ENCODE assay signal across 8 cellular contexts in the genomic region with DNA sequence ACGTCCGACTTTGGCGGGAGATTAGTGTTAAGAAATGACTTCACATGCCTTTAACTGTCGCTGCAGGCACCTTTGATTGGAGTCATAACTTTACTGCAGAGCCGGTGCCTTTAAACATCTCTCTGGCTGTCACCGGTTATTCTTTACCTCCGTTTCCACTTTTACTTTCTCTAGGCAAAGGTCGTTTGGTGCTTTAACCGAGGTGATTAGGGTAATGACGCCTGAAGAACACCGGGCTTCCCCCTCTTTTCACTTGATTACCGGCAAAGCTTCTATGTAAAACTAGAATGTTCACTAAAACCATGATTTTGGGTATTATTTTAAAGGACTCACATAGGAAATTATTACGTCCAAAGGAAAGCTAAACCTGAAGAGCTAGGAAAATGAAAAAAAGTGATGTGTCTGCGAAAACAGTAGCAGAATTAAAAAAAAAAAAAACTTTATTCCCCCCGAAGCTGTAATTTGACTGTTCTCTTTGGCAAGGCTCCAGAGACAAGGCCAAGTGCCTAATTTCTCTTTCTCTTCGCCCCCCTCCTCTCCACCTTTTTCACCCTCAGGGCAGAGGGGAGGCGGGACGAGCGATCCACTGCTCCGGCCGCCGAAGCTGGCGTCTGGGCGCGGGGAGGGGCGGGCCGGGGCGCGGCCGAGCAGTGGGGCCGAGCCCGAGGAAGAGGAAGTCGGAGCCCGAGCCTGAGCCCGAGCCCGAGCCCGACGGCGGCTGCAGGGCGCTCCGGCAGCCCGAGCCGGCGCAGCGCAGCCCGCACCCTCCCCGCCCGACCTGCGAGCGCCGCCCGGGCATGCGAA. TPM values are rescaled to one million over a fixed set of nuclear protein-coding genes. Genes with fewer than 3 reads are reported as not detected.
DNase-seq lines count a peak whose midpoint lies in the region; TF ChIP-seq lines count a peak whose summit lies in the region.

PLEKHG1 (plus strand) TSS at position 687 of the 804 bp plus-strand sequence. CDS start 133,797 bp downstream, outside the sequence.

- POLR2A ChIA-PET in GM10248 (lab: Yijun Ruan, JAX): interaction anchor here (0.7 kb wide), 1 partner anchor 989 kb away, joined by 4 read pairs; no protein-coding TSS in a partner anchor

- H3K4me1 ChIP-seq in Loucy (ENCODE audit: insufficient read depth, low read length, poor library complexity, severe bottlenecking): peaks cover 63% of the 10 kb centered on the region

- H3F3A ChIP-seq in Loucy (ENCODE audit: low read depth): no peaks in the 10 kb centered on the region

- no peaks in the 10 kb centered on the region for H3K9me3 ChIP-seq in Loucy (ENCODE audit: insufficient read depth, low read depth, low read length)

- TF ChIP-seq CTCF in GM10248 (IDR thresholded peaks at IDR 0.05; ENCODE audit: control extremely low read depth, extremely low read depth, low read depth, missing control alignments): no peak
- TF ChIP-seq CTCF in Loucy (conservative IDR thresholded peaks at IDR 0.05; ENCODE audit: low read length): no peak
- no peak for TF ChIP-seq CTCF in choroid plexus epithelial cell (conservative IDR thresholded peaks at IDR 0.05; ENCODE audit: low read depth, low read length)

- H4K20me1 ChIP-seq in Loucy (ENCODE audit: insufficient read depth, low read length, poor library complexity, severe bottlenecking): peaks cover 26% of the 10 kb centered on the region

- DNase-seq in GM10248 (ENCODE audit: extremely low spot score) (peak; percentile 77), H4 (ENCODE audit: low spot score) (peak; percentile 17), choroid plexus epithelial cell (ENCODE audit: low read depth) (peak; percentile 36), kidney glomerular epithelial cell (lab: John Stamatoyannopoulos, UW) (peak; percentile 26), GF-D8 (lab: John Stamatoyannopoulos, UW) (no peak)
- peak; percentile 5 to 41 (median 16) for DNase-seq in activated CD4-positive, CD25-positive, alpha-beta regulatory T cell (lab: John Stamatoyannopoulos, UW)
- DNase-seq in stimulated activated CD4-positive, alpha-beta T cell treated with anti-CD3 and anti-CD28 coated beads, Interleukin-15, amount 100 ng/mL, for 48 hours (ENCODE audit: low read depth in 2 of 2): peak; percentile 28 to 51

- H3K4me3 ChIP-seq in Loucy (ENCODE audit: low read length, poor library complexity, severe bottlenecking) (peak within 1 kb of the TSS; percentile 94), choroid plexus epithelial cell (ENCODE audit: low read depth, low read length) (peak within 1 kb of the TSS; percentile 53)

- H3K9ac ChIP-seq in Loucy (ENCODE audit: low read depth, low read length, poor library complexity, severe bottlenecking): peak within 1 kb of the TSS; percentile 82

- H3K79me2 ChIP-seq in Loucy (ENCODE audit: insufficient read depth, low read length): peaks cover 46% of the 10 kb centered on the region

- H3K36me3 ChIP-seq in Loucy (ENCODE audit: insufficient read depth, low read length): no peaks in the 10 kb centered on the region

- H2AFZ ChIP-seq in Loucy (ENCODE audit: low read length): peak within 1 kb of the TSS; percentile 80

- no peaks in the 10 kb centered on the region for H3K27me3 ChIP-seq in Loucy (ENCODE audit: insufficient read depth, low read length, poor library complexity, severe bottlenecking)

- CTCF ChIA-PET in GM10248 (lab: Yijun Ruan, JAX): interaction anchor here (0.9 to 1.6 kb wide), 4 partner anchors 15 to 87 kb away, joined by 3 read pairs; no protein-coding TSS in a partner anchor

- no peaks in the 10 kb centered on the region for H3K9me2 ChIP-seq in Loucy (replicated peaks; ENCODE audit: low read depth, low read length)

- H3K4me2 ChIP-seq in Loucy (ENCODE audit: low read depth, low read length, poor library complexity, severe bottlenecking): peak within 1 kb of the TSS; percentile 98

RNA-seq across cellular contexts. Expression of gene PLEKHG1, which starts in this region (rescaled TPM):
- 2.4 and 6.3 TPM in 2 replicates for total RNA-seq in H4 (2014; rRNA removed; shearing (Covaris generic))
